1 cellular context compared by ENCODE assay signal in genomic region chrX:120146323-120146722, GRCh38.
A peak's percentile ranks its signal among the peaks of the same experiment; 100 is the strongest.
TF ChIP-seq lines count a peak whose summit lies in the region.
"Not testable (repeated sequence)": the region's sequence is repeated elsewhere in the genome, so short reads cannot be mapped to it uniquely, and the experiment has no call there.

No MANE protein-coding gene starts in this region.

TF ChIP-seq in K562, 482 proteins besides CTCF, POLR2A, EP300 and RAD21:
- TF ChIP-seq TCF3 (CRISPR knock-in tag; IDR thresholded peaks at IDR 0.05) (peak; percentile 34; the same call in 1 of the 2 replicates), MYBL2 (IDR thresholded peaks at IDR 0.05; ENCODE audit: low read depth) (peak; percentile 31; the same call in 1 of the 2 replicates), FOXM1 (IDR thresholded peaks at IDR 0.05; ENCODE audit: low read depth) (peak; percentile 52; the same call in 1 of the 2 replicates), ARID1B (IDR thresholded peaks at IDR 0.05) (peak; percentile 53; the same call in 1 of the 2 replicates), NCOR1 (IDR thresholded peaks at IDR 0.05) (0 out of 2 replicates have a peak, but pooled peaks have one; percentile 19), CBFA2T3 (IDR thresholded peaks at IDR 0.05) (peak; percentile 37; the same call in 1 of the 2 replicates), TAL1 (IDR thresholded peaks at IDR 0.05) (peak; percentile 29; the same call in 1 of the 2 replicates)
- not testable (repeated sequence) for TF ChIP-seq MYBL2 (CRISPR knock-in tag; IDR thresholded peaks at IDR 0.05; ENCODE audit: borderline replicate concordance); FOXM1 (CRISPR knock-in tag; IDR thresholded peaks at IDR 0.05; ENCODE audit: low read depth)
- TF ChIP-seq, protein P1, sequence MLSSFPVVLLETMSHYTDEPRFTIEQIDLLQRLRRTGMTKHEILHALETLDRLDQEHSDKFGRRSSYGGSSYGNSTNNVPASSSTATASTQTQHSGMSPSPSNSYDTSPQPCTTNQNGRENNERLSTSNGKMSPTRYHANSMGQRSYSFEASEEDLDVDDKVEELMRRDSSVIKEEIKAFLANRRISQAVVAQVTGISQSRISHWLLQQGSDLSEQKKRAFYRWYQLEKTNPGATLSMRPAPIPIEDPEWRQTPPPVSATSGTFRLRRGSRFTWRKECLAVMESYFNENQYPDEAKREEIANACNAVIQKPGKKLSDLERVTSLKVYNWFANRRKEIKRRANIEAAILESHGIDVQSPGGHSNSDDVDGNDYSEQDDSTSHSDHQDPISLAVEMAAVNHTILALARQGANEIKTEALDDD (IDR thresholded peaks at IDR 0.05), result peak; percentile 28; the same call in 1 of the 2 replicates
